Comparison of ENCODE assay signal across 14 cellular contexts in the genomic region with DNA sequence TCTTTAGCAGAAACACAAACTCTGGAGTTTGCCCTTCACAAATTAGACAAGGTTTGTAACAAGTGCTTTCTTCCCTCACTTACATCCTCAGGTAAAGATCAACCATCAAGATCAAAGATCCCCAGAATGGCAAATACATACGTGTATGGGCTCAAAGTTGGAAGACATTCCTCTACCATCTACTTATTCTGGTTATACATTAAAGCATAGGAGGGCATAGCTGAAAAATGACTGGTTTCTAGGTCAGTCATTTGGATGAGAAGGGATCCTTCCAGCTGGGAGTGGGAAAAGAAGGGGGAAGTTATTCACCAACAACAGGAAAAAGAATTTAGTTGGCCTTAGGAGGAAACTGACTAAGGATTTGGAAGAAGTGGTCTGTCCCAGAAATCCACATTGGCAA. TPM values are rescaled to one million over a fixed set of nuclear protein-coding genes. Genes with fewer than 3 reads are reported as not detected.
A peak's percentile ranks its signal among the peaks of the same experiment; 100 is the strongest.
DNase-seq lines count a peak whose midpoint lies in the region; ATAC-seq and TF ChIP-seq lines count a peak whose summit lies in the region.
"Had no signal": no experiment of that assay in that cellular context is flagged by ENCODE, and none has a peak within 500 bp of the region (broad histone marks: within the 10 kb centered on the region; RNA-seq: fewer than 3 reads in every experiment).

No MANE protein-coding gene starts in this region.

- H3K9me3 ChIP-seq in right atrium auricular region (no peaks in the 10 kb centered on the region), vagina (no peaks in the 10 kb centered on the region)

- H3K27me3 ChIP-seq in right atrium auricular region (no peaks in the 10 kb centered on the region), vagina (no peaks in the 10 kb centered on the region)

- H3K36me3 ChIP-seq in right atrium auricular region (no peaks in the 10 kb centered on the region), vagina (no peaks in the 10 kb centered on the region)

- no peaks in the 10 kb centered on the region for H3K27me3 Mint-ChIP-seq in osteocyte (ENCODE audit: unreplicated experiment)
- peaks cover 59% of the 10 kb centered on the region for H3K27me3 Mint-ChIP-seq in activated T-helper 2 cell treated with anti-CD3 and anti-CD28 coated beads, Interferon-gamma antibody, Interleukin-2, Interleukin-4, amounts not matched to agents 10 μg/mL and 5 μg/mL and 100 μg/mL, durations not matched to agents 14 hours and 24 hours and 36 hours (ENCODE audit: low read depth)

- no peak for TF ChIP-seq CTCF in right atrium auricular region (IDR thresholded peaks at IDR 0.05)
- TF ChIP-seq CTCF in osteocyte (IDR thresholded peaks at IDR 0.05) = no peak
- TF ChIP-seq CTCF in vagina (IDR thresholded peaks at IDR 0.05) = no peak

- ATAC-seq in left ventricle myocardium superior (no peak), HG02623 (IDR thresholded peaks at IDR 0.05; ENCODE audit: unreplicated experiment) (no peak)

- intact Hi-C loops in left ventricle myocardium superior (cut with micrococcal nuclease) (loop anchor here (5.0 kb wide), 1 partner anchor 104 kb away; no protein-coding TSS in a partner anchor), vagina (cut with DNase I) (no loop called here)
- intact Hi-C loops in activated T-helper 2 cell treated with anti-CD3 and anti-CD28 coated beads, Interferon-gamma antibody, Interleukin-2, Interleukin-4, amounts not matched to agents 10 μg/mL and 5 μg/mL and 100 μg/mL, durations not matched to agents 14 hours and 24 hours and 36 hours (cut with micrococcal nuclease) = no loop called here

- peak overlapping the region; percentile 88 for H3K27ac Mint-ChIP-seq in osteocyte (ENCODE audit: unreplicated experiment)
- no peak overlapping the region for H3K27ac Mint-ChIP-seq in activated T-helper 2 cell treated with anti-CD3 and anti-CD28 coated beads, Interferon-gamma antibody, Interleukin-2, Interleukin-4, amounts not matched to agents 10 μg/mL and 5 μg/mL and 100 μg/mL, durations not matched to agents 14 hours and 24 hours and 36 hours

- peaks cover 14% of the 10 kb centered on the region for H3K36me3 Mint-ChIP-seq in osteocyte (ENCODE audit: unreplicated experiment)
- H3K36me3 Mint-ChIP-seq in activated T-helper 2 cell treated with anti-CD3 and anti-CD28 coated beads, Interferon-gamma antibody, Interleukin-2, Interleukin-4, amounts not matched to agents 10 μg/mL and 5 μg/mL and 100 μg/mL, durations not matched to agents 14 hours and 24 hours and 36 hours (ENCODE audit: low read depth) = no peaks in the 10 kb centered on the region

- H3K27ac ChIP-seq in right atrium auricular region (peak overlapping the region; percentile 79 to 86), vagina (peak overlapping the region; percentile 89)
- H3K27ac ChIP-seq: RWPE1 had no signal

- peak overlapping the region; percentile 96 for H3K4me3 Mint-ChIP-seq in osteocyte (ENCODE audit: unreplicated experiment)
- no peak overlapping the region for H3K4me3 Mint-ChIP-seq in activated T-helper 2 cell treated with anti-CD3 and anti-CD28 coated beads, Interferon-gamma antibody, Interleukin-2, Interleukin-4, amounts not matched to agents 10 μg/mL and 5 μg/mL and 100 μg/mL, durations not matched to agents 14 hours and 24 hours and 36 hours (ENCODE audit: low read depth)

- H3K4me3 ChIP-seq in right atrium auricular region = peak overlapping the region; percentile 47 to 60
- H3K4me3 ChIP-seq in vagina = peak overlapping the region; percentile 57 to 58

- no peaks in the 10 kb centered on the region for H3K9me3 Mint-ChIP-seq in osteocyte (ENCODE audit: unreplicated experiment)
- no peaks in the 10 kb centered on the region for H3K9me3 Mint-ChIP-seq in activated T-helper 2 cell treated with anti-CD3 and anti-CD28 coated beads, Interferon-gamma antibody, Interleukin-2, Interleukin-4, amounts not matched to agents 10 μg/mL and 5 μg/mL and 100 μg/mL, durations not matched to agents 14 hours and 24 hours and 36 hours

- DNase-seq in right atrium auricular region (ENCODE audit: low spot score) = no peak
- no peak for DNase-seq in left ventricle myocardium superior
- DNase-seq in fibroblast of peridontal ligament (ENCODE audit: extremely low read depth) = peak; percentile 32
- no peak for DNase-seq in osteocyte (ENCODE audit: extremely low spot score, unreplicated experiment)
- DNase-seq in vagina (ENCODE audit: extremely low spot score in 2 of 2) = no peak
- no peak for DNase-seq in DMS79 treated with DMSO at 0.1 percent for 48 hours (lab: John Stamatoyannopoulos, UW)
- DNase-seq in activated T-helper 2 cell treated with anti-CD3 and anti-CD28 coated beads, Interferon-gamma antibody, Interleukin-2, Interleukin-4, amounts not matched to agents 10 μg/mL and 5 μg/mL and 100 μg/mL, durations not matched to agents 14 hours and 24 hours and 36 hours (ENCODE audit: low spot score) = no peak
- DNase-seq: activated CD4-positive, CD25-positive, alpha-beta regulatory T cell; activated naive CD4-positive, alpha-beta T cell treated with Interleukin-2 at 50 U/mL for 16 hours; stimulated activated CD4-positive, alpha-beta T cell treated with anti-CD3 and anti-CD28 coated beads, Interleukin-15, amount 100 ng/mL, for 24 hours; stimulated activated naive CD4-positive, alpha-beta T cell had no signal

- H3K4me1 ChIP-seq in right atrium auricular region (peaks cover 0 to 57% of the 10 kb centered on the region in 2 donors), vagina (peaks cover 45% of the 10 kb centered on the region)

- no peak for TF ChIP-seq POLR2A in vagina (IDR thresholded peaks at IDR 0.05)

- peaks cover 78% of the 10 kb centered on the region for H3K4me1 Mint-ChIP-seq in osteocyte (ENCODE audit: unreplicated experiment)
- peaks cover 6% of the 10 kb centered on the region for H3K4me1 Mint-ChIP-seq in activated T-helper 2 cell treated with anti-CD3 and anti-CD28 coated beads, Interferon-gamma antibody, Interleukin-2, Interleukin-4, amounts not matched to agents 10 μg/mL and 5 μg/mL and 100 μg/mL, durations not matched to agents 14 hours and 24 hours and 36 hours (ENCODE audit: low read depth)

RNA-seq across cellular contexts. Expression of a gene that starts 1.9 kb away (rescaled TPM):
- 10 to 100 TPM; 17.5 to 29.2 TPM for total RNA-seq in right atrium auricular region
- 32.4 TPM for total RNA-seq in left ventricle myocardium superior
- total RNA-seq in osteocyte = 186 and 195 TPM in 2 replicates
- 60.4 TPM for total RNA-seq in vagina
- total RNA-seq in activated T-helper 2 cell treated with anti-CD3 and anti-CD28 coated beads, Interferon-gamma antibody, Interleukin-2, Interleukin-4, amounts not matched to agents 10 μg/mL and 5 μg/mL and 100 μg/mL, durations not matched to agents 14 hours and 24 hours and 36 hours = not detected in 2 replicates
- total RNA-seq: G401 had no signal

RNA-seq across cellular contexts. Expression of a gene that starts 58.6 kb away (rescaled TPM):
- total RNA-seq in right atrium auricular region = not detected
- total RNA-seq in left ventricle myocardium superior = not detected
- not detected in 2 replicates for total RNA-seq in osteocyte
- total RNA-seq in vagina = not detected
- total RNA-seq in activated T-helper 2 cell treated with anti-CD3 and anti-CD28 coated beads, Interferon-gamma antibody, Interleukin-2, Interleukin-4, amounts not matched to agents 10 μg/mL and 5 μg/mL and 100 μg/mL, durations not matched to agents 14 hours and 24 hours and 36 hours = not detected in 2 replicates
- total RNA-seq: G401 had no signal

Comparison
In these comparisons a context has a peak if more than half of its experiments do, and no peak if none do; other contexts are left out.
1. RNA of a gene that starts 1.9 kb away (total RNA-seq): 186 to 195 TPM in osteocyte, 60.4 TPM in vagina (single experiment), 32.4 TPM in left ventricle myocardium superior (single experiment) and 17.5 to 29.2 TPM in right atrium auricular region; not detected in activated T-helper 2 cell treated with anti-CD3 and anti-CD28 coated beads, Interferon-gamma antibody, Interleukin-2, Interleukin-4, amounts not matched to agents 10 μg/mL and 5 μg/mL and 100 μg/mL, durations not matched to agents 14 hours and 24 hours and 36 hours; every median in the first group is over 10 times any median in the second.